In the genomic region with DNA sequence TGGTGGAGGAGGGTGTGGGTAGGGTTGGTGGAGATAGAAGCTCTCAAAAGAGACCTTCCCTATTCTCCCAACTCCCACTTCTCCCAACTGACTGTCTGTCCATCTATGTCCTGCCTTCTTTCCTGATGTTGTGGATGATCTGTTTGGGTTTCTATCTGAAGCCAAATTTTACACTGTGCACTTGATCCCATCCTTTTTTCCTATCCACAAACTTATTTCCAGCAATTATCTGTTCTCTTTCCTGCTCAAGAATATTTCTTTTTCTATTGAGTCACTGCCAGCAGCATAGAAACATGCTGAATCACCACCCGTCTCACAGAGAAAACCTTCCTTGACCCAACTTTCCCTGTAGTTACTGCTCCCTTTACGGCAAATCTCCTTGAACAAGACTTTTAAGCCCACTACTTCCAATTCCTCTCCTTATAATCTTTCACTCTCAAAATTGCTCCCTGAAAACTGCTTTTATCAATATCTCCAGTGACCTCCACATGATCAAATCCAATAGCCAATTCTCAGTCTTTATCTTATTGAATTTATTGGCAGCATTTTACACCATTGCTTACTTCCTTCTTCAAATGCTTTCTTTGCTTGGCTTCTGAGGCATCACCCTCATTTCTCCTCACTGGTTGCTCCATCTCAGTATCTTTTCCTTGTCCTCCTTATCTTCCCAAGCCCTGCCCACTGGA, we compare ENCODE assay signal across 1 cellular context.
A peak's percentile ranks its signal among the peaks of the same experiment; 100 is the strongest.
TF ChIP-seq lines count a peak whose summit lies in the region.

No MANE protein-coding gene starts in this region.

TF ChIP-seq in K562, 482 proteins besides CTCF, POLR2A, EP300 and RAD21 (continued from another document and continues in another):
- TF ChIP-seq, protein P1, sequence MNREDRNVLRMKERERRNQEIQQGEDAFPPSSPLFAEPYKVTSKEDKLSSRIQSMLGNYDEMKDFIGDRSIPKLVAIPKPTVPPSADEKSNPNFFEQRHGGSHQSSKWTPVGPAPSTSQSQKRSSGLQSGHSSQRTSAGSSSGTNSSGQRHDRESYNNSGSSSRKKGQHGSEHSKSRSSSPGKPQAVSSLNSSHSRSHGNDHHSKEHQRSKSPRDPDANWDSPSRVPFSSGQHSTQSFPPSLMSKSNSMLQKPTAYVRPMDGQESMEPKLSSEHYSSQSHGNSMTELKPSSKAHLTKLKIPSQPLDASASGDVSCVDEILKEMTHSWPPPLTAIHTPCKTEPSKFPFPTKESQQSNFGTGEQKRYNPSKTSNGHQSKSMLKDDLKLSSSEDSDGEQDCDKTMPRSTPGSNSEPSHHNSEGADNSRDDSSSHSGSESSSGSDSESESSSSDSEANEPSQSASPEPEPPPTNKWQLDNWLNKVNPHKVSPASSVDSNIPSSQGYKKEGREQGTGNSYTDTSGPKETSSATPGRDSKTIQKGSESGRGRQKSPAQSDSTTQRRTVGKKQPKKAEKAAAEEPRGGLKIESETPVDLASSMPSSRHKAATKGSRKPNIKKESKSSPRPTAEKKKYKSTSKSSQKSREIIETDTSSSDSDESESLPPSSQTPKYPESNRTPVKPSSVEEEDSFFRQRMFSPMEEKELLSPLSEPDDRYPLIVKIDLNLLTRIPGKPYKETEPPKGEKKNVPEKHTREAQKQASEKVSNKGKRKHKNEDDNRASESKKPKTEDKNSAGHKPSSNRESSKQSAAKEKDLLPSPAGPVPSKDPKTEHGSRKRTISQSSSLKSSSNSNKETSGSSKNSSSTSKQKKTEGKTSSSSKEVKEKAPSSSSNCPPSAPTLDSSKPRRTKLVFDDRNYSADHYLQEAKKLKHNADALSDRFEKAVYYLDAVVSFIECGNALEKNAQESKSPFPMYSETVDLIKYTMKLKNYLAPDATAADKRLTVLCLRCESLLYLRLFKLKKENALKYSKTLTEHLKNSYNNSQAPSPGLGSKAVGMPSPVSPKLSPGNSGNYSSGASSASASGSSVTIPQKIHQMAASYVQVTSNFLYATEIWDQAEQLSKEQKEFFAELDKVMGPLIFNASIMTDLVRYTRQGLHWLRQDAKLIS (CRISPR knock-in tag; IDR thresholded peaks at IDR 0.05): no peak
- TF ChIP-seq, protein P2, sequence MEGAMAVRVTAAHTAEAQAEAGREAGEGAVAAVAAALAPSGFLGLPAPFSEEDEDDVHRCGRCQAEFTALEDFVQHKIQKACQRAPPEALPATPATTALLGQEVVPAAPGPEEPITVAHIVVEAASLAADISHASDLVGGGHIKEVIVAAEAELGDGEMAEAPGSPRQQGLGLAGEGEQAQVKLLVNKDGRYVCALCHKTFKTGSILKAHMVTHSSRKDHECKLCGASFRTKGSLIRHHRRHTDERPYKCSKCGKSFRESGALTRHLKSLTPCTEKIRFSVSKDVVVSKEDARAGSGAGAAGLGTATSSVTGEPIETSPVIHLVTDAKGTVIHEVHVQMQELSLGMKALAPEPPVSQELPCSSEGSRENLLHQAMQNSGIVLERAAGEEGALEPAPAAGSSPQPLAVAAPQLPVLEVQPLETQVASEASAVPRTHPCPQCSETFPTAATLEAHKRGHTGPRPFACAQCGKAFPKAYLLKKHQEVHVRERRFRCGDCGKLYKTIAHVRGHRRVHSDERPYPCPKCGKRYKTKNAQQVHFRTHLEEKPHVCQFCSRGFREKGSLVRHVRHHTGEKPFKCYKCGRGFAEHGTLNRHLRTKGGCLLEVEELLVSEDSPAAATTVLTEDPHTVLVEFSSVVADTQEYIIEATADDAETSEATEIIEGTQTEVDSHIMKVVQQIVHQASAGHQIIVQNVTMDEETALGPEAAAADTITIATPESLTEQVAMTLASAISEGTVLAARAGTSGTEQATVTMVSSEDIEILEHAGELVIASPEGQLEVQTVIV (CRISPR knock-in tag; IDR thresholded peaks at IDR 0.05; ENCODE audit: borderline replicate concordance): peak; percentile 90
- no peak for TF ChIP-seq BCL6 (CRISPR knock-in tag; IDR thresholded peaks at IDR 0.05)
- peak; percentile 97 for TF ChIP-seq NFE2 (IDR thresholded peaks at IDR 0.05; ENCODE audit: low read depth)
- TF ChIP-seq, protein P3, sequence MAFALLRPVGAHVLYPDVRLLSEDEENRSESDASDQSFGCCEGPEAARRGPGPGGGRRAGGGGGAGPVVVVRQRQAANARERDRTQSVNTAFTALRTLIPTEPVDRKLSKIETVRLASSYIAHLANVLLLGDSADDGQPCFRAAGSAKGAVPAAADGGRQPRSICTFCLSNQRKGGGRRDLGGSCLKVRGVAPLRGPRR (CRISPR knock-in tag; IDR thresholded peaks at IDR 0.05): no peak
- peak; percentile 86 for TF ChIP-seq BACH1 (tag; IDR thresholded peaks at IDR 0.05)
- no peak for TF ChIP-seq PHB (CRISPR knock-in tag; IDR thresholded peaks at IDR 0.05)
- peak in 1 of 2 experiments; percentile 53; a peak in 1 of 4 replicates for TF ChIP-seq FOXK2 (conservative IDR thresholded peaks at IDR 0.05 in 1 of 2, IDR thresholded peaks at IDR 0.05 in 1 of 2; ENCODE audit: low read depth in 2 of 2)
- TF ChIP-seq, protein P4, sequence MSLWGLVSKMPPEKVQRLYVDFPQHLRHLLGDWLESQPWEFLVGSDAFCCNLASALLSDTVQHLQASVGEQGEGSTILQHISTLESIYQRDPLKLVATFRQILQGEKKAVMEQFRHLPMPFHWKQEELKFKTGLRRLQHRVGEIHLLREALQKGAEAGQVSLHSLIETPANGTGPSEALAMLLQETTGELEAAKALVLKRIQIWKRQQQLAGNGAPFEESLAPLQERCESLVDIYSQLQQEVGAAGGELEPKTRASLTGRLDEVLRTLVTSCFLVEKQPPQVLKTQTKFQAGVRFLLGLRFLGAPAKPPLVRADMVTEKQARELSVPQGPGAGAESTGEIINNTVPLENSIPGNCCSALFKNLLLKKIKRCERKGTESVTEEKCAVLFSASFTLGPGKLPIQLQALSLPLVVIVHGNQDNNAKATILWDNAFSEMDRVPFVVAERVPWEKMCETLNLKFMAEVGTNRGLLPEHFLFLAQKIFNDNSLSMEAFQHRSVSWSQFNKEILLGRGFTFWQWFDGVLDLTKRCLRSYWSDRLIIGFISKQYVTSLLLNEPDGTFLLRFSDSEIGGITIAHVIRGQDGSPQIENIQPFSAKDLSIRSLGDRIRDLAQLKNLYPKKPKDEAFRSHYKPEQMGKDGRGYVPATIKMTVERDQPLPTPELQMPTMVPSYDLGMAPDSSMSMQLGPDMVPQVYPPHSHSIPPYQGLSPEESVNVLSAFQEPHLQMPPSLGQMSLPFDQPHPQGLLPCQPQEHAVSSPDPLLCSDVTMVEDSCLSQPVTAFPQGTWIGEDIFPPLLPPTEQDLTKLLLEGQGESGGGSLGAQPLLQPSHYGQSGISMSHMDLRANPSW (CRISPR knock-in tag; IDR thresholded peaks at IDR 0.05): no peak
- TF ChIP-seq U2AF1 (optimal IDR thresholded peaks at IDR 0.05; ENCODE audit: low read depth, low read length): no peak
- no peak for TF ChIP-seq SRSF7 (optimal IDR thresholded peaks at IDR 0.05; ENCODE audit: low read depth, low read length)
- peak; percentile 86 for TF ChIP-seq NFRKB (IDR thresholded peaks at IDR 0.05; ENCODE audit: low read depth)
- TF ChIP-seq, protein P5, sequence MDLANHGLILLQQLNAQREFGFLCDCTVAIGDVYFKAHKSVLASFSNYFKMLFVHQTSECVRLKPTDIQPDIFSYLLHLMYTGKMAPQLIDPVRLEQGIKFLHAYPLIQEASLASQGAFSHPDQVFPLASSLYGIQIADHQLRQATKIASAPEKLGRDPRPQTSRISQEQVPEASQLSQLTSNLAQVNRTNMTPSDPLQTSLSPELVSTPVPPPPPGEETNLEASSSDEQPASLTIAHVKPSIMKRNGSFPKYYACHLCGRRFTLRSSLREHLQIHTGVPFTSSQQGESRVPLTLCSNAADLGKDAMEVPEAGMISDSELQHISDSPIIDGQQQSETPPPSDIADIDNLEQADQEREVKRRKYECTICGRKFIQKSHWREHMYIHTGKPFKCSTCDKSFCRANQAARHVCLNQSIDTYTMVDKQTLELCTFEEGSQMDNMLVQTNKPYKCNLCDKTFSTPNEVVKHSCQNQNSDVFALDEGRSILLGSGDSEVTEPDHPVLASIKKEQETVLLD (IDR thresholded peaks at IDR 0.05): no peak
- TF ChIP-seq ILF3 (IDR thresholded peaks at IDR 0.05; ENCODE audit: borderline replicate concordance): 0 out of 2 replicates have a peak, but pooled peaks have one; percentile 11
- no peak for TF ChIP-seq MAZ (CRISPR knock-in tag; conservative IDR thresholded peaks at IDR 0.05 in 1 of 2, IDR thresholded peaks at IDR 0.05 in 1 of 2)
- TF ChIP-seq, protein P6, sequence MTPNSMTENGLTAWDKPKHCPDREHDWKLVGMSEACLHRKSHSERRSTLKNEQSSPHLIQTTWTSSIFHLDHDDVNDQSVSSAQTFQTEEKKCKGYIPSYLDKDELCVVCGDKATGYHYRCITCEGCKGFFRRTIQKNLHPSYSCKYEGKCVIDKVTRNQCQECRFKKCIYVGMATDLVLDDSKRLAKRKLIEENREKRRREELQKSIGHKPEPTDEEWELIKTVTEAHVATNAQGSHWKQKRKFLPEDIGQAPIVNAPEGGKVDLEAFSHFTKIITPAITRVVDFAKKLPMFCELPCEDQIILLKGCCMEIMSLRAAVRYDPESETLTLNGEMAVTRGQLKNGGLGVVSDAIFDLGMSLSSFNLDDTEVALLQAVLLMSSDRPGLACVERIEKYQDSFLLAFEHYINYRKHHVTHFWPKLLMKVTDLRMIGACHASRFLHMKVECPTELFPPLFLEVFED (CRISPR knock-in tag; conservative IDR thresholded peaks at IDR 0.05): no peak
- peak; percentile 45; the same call in 1 of the 2 replicates for TF ChIP-seq MEF2D (tag; conservative IDR thresholded peaks at IDR 0.05; ENCODE audit: low read depth)
- no peak for TF ChIP-seq MED1 (CRISPR knock-in tag; IDR thresholded peaks at IDR 0.05; ENCODE audit: borderline replicate concordance)
- no peak for TF ChIP-seq ZNF77 (CRISPR knock-in tag; IDR thresholded peaks at IDR 0.05)
- peak; percentile 54; the same call in 1 of the 2 replicates for TF ChIP-seq HLTF (IDR thresholded peaks at IDR 0.05)
- no peak for TF ChIP-seq SMAD1 (IDR thresholded peaks at IDR 0.05; ENCODE audit: low read depth, low read length, partially characterized antibody)
- TF ChIP-seq, protein P7, sequence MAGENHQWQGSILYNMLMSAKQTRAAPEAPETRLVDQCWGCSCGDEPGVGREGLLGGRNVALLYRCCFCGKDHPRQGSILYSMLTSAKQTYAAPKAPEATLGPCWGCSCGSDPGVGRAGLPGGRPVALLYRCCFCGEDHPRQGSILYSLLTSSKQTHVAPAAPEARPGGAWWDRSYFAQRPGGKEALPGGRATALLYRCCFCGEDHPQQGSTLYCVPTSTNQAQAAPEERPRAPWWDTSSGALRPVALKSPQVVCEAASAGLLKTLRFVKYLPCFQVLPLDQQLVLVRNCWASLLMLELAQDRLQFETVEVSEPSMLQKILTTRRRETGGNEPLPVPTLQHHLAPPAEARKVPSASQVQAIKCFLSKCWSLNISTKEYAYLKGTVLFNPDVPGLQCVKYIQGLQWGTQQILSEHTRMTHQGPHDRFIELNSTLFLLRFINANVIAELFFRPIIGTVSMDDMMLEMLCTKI (IDR thresholded peaks at IDR 0.05; ENCODE audit: partially characterized antibody): no peak
- no peak for TF ChIP-seq ZFX (CRISPR knock-in tag; IDR thresholded peaks at IDR 0.05)
- 0 out of 2 replicates have a peak, but pooled peaks have one; percentile 51 for TF ChIP-seq THRAP3 (IDR thresholded peaks at IDR 0.05; ENCODE audit: borderline replicate concordance)
- TF ChIP-seq PTRF (tag; IDR thresholded peaks at IDR 0.05): peak; percentile 30; the same call in 1 of the 2 replicates
- TF ChIP-seq NFE2L1 (tag; IDR thresholded peaks at IDR 0.05; ENCODE audit: borderline replicate concordance, low read depth): peak; percentile 31; the same call in 1 of the 2 replicates
- TF ChIP-seq TAF1 (IDR thresholded peaks at IDR 0.05; ENCODE audit: control insufficient read depth, extremely low read depth, insufficient read depth, low read length, severe bottlenecking): no peak
- TF ChIP-seq SNIP1 (IDR thresholded peaks at IDR 0.05; ENCODE audit: low read depth): 0 out of 2 replicates have a peak, but pooled peaks have one; percentile 5
- TF ChIP-seq ESRRB (CRISPR knock-in tag; IDR thresholded peaks at IDR 0.05; ENCODE audit: borderline replicate concordance): no peak
- no peak for TF ChIP-seq MCM2 (IDR thresholded peaks at IDR 0.05; ENCODE audit: low read depth)
- TF ChIP-seq STAT5B (CRISPR knock-in tag; IDR thresholded peaks at IDR 0.05): no peak
- no peak for TF ChIP-seq DACH1 (IDR thresholded peaks at IDR 0.05; ENCODE audit: partially characterized antibody)
- TF ChIP-seq, protein P8, sequence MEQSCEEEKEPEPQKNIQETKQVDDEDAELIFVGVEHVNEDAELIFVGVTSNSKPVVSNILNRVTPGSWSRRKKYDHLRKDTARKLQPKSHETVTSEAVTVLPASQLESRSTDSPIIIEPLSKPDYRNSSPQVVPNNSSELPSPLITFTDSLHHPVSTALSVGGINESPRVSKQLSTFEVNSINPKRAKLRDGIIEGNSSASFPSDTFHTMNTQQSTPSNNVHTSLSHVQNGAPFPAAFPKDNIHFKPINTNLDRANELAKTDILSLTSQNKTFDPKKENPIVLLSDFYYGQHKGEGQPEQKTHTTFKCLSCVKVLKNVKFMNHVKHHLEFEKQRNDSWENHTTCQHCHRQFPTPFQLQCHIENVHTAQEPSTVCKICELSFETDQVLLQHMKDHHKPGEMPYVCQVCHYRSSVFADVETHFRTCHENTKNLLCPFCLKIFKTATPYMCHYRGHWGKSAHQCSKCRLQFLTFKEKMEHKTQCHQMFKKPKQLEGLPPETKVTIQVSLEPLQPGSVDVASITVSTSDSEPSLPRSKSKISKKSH (CRISPR knock-in tag; IDR thresholded peaks at IDR 0.05): no peak
- peak; percentile 20; the same call in 1 of the 2 replicates for TF ChIP-seq NCOA1 (IDR thresholded peaks at IDR 0.05; ENCODE audit: low read depth)
- no peak for TF ChIP-seq HDAC6 (IDR thresholded peaks at IDR 0.05; ENCODE audit: low read depth, low read length)
- TF ChIP-seq ZC3H4 (CRISPR knock-in tag; IDR thresholded peaks at IDR 0.05; ENCODE audit: borderline replicate concordance): no peak
- TF ChIP-seq ZNF586 (CRISPR knock-in tag; conservative IDR thresholded peaks at IDR 0.05): no peak
- TF ChIP-seq, protein P9, sequence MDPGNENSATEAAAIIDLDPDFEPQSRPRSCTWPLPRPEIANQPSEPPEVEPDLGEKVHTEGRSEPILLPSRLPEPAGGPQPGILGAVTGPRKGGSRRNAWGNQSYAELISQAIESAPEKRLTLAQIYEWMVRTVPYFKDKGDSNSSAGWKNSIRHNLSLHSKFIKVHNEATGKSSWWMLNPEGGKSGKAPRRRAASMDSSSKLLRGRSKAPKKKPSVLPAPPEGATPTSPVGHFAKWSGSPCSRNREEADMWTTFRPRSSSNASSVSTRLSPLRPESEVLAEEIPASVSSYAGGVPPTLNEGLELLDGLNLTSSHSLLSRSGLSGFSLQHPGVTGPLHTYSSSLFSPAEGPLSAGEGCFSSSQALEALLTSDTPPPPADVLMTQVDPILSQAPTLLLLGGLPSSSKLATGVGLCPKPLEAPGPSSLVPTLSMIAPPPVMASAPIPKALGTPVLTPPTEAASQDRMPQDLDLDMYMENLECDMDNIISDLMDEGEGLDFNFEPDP (CRISPR knock-in tag; IDR thresholded peaks at IDR 0.05): no peak
- TF ChIP-seq, protein P10, sequence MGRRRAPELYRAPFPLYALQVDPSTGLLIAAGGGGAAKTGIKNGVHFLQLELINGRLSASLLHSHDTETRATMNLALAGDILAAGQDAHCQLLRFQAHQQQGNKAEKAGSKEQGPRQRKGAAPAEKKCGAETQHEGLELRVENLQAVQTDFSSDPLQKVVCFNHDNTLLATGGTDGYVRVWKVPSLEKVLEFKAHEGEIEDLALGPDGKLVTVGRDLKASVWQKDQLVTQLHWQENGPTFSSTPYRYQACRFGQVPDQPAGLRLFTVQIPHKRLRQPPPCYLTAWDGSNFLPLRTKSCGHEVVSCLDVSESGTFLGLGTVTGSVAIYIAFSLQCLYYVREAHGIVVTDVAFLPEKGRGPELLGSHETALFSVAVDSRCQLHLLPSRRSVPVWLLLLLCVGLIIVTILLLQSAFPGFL (CRISPR knock-in tag; IDR thresholded peaks at IDR 0.05): no peak
- TF ChIP-seq SIN3A (IDR thresholded peaks at IDR 0.05; ENCODE audit: borderline replicate concordance in 2 of 2, control insufficient read depth in 1 of 2, low read depth in 2 of 2, low read length in 2 of 2): no peak
